Comparison of ENCODE assay signal across 10 cellular contexts in genomic region chr13:31207630-31208549, GRCh38. TPM values are rescaled to one million over a fixed set of nuclear protein-coding genes. Genes with fewer than 3 reads are reported as not detected.
DNase-seq lines count a peak whose midpoint lies in the region; ATAC-seq and TF ChIP-seq lines count a peak whose summit lies in the region.
"Had no signal": no experiment of that assay in that cellular context is flagged by ENCODE, and none has a peak within 500 bp of the region (broad histone marks: within the 10 kb centered on the region; RNA-seq: fewer than 3 reads in every experiment).

No MANE protein-coding gene starts in this region.

- WGBS in sigmoid colon, 2 donors: 76% methylated on average over 15 of the region's 15 CpGs

- no peak for TF ChIP-seq CTCF in sigmoid colon (IDR thresholded peaks at IDR 0.05)

- H3K27me3 ChIP-seq in H7 (ENCODE audit: control insufficient read depth, insufficient read depth, low read length): no peaks in the 10 kb centered on the region
- H3K27me3 ChIP-seq in SJCRH30: no peaks in the 10 kb centered on the region
- no peaks in the 10 kb centered on the region for H3K27me3 ChIP-seq in sigmoid colon

- intact Hi-C loops in sigmoid colon (cut with DNase I): loop anchor here (2.0 to 10.0 kb wide), 2 partner anchors 45 to 217 kb away; no protein-coding TSS in a partner anchor

- DNase-seq in H7 (peak; percentile 53), SJCRH30 (peak; percentile 50 to 54), glomerular visceral epithelial cell (ENCODE audit: extremely low spot score) (peak; percentile 25), sigmoid colon (peak; percentile 82), NCI-H774 (lab: John Stamatoyannopoulos, UW) (no peak)
- DNase-seq in central memory CD4-positive, alpha-beta T cell: no peak
- DNase-seq: mesenchymal stem cell, NCI-H1694 had no signal

- no peak for TF ChIP-seq EP300 in sigmoid colon (IDR thresholded peaks at IDR 0.05)

- H3K9me3 ChIP-seq in SJCRH30 (replicated peaks): no peaks in the 10 kb centered on the region
- H3K9me3 ChIP-seq in sigmoid colon: no peaks in the 10 kb centered on the region

- ATAC-seq in GM19023 (IDR thresholded peaks at IDR 0.05; ENCODE audit: unreplicated experiment): no peak
- ATAC-seq in HG03039 (IDR thresholded peaks at IDR 0.05; ENCODE audit: unreplicated experiment): no peak

- TF ChIP-seq POLR2A in sigmoid colon (IDR thresholded peaks at IDR 0.05): no peak

- H3K27ac ChIP-seq in SJCRH30 (no peak overlapping the region), sigmoid colon (peak overlapping the region; percentile 41 to 67 (median 55))

- H3K36me3 ChIP-seq in H7 (replicated peaks; ENCODE audit: control insufficient read depth, insufficient read depth, low read length) (no peaks in the 10 kb centered on the region), SJCRH30 (no peaks in the 10 kb centered on the region), sigmoid colon (no peaks in the 10 kb centered on the region)

- H3K4me1 ChIP-seq in SJCRH30 (peaks cover 17% of the 10 kb centered on the region), sigmoid colon (peaks cover 0 to 34% (median 31%) of the 10 kb centered on the region in 4 donors)

- H3K4me3 ChIP-seq in H7 (ENCODE audit: insufficient read depth, low read depth, low read length): no peak overlapping the region
- H3K4me3 ChIP-seq in SJCRH30: peak overlapping the region; percentile 47
- H3K4me3 ChIP-seq in sigmoid colon: no peak overlapping the region

RNA-seq across cellular contexts. Expression of gene B3GLCT, which starts 8.1 kb away (rescaled TPM):
- 3.8 and 4.4 TPM in 2 replicates for total RNA-seq in H7 (2014; rRNA removed; shearing (Covaris generic))
- total RNA-seq in SJCRH30 (2014; rRNA removed; shearing (Covaris generic)): 10.3 and 12.2 TPM in 2 replicates
- total RNA-seq in sigmoid colon: 1 to 10 TPM; 5.8 to 7.5 (median 6.8) TPM
- 1 to 10 TPM in 2 of 3 donors, under 1 TPM in 1; 0.60 to 1.9 (median 1.2) TPM for polyA plus RNA-seq in sigmoid colon

RNA-seq across cellular contexts. Expression of gene HSPH1, which starts 46.2 kb away (rescaled TPM):
- 37.3 and 47.2 TPM in 2 replicates for total RNA-seq in H7 (2014; rRNA removed; shearing (Covaris generic))
- total RNA-seq in SJCRH30 (2014; rRNA removed; shearing (Covaris generic)): 161 and 171 TPM in 2 replicates
- 10 to 100 TPM; 30.7 to 41.5 (median 33.7) TPM for total RNA-seq in sigmoid colon
- polyA plus RNA-seq in sigmoid colon: 10 to 100 TPM; 12.0 to 26.1 (median 15.5) TPM

Comparison
In these comparisons a context has a peak if more than half of its experiments do, and no peak if none do; other contexts are left out.
1. DNase-seq: peak in H7 (single experiment), SJCRH30 (2 of 2), glomerular visceral epithelial cell (single experiment) and sigmoid colon (single experiment); none in central memory CD4-positive, alpha-beta T cell (single experiment) and NCI-H774 (single experiment).